In the genomic region with DNA sequence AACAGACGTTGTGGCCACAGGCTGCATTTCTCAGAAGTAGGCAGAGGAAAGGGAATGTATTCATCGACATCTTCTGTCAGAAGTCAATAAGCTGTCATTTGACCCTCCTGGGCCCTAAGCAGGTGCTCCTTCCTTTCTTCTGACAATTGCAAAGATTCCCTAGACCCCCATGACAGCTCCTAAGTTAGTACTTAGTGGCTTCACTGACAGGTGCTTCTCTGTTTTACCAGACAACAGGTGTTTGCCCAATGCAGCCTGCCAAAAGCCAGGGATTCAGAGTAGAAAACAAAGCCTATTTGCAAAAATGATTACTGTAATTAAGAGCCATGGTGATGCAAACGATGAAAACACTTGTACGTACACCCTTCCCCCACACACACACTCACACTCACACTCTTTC, we compare ENCODE assay signal across 23 cellular contexts. TPM values are rescaled to one million over a fixed set of nuclear protein-coding genes. Genes with fewer than 3 reads are reported as not detected.
DNase-seq lines count a peak whose midpoint lies in the region; ATAC-seq and TF ChIP-seq lines count a peak whose summit lies in the region.
"Had no signal": no experiment of that assay in that cellular context is flagged by ENCODE, and none has a peak within 500 bp of the region (broad histone marks: within the 10 kb centered on the region; RNA-seq: fewer than 3 reads in every experiment).

No MANE protein-coding gene starts in this region.

- no peak overlapping the region for H3K9ac ChIP-seq in IMR-90 (ENCODE audit: low read depth, low read length)

- H4K8ac ChIP-seq in IMR-90 (ENCODE audit: low read depth in 2 of 2, low read length in 2 of 2) = no peak overlapping the region

- H4K5ac ChIP-seq in IMR-90 (ENCODE audit: low read depth, low read length) = no peak overlapping the region

- no peaks in the 10 kb centered on the region for H3K36me3 ChIP-seq in IMR-90 (ENCODE audit: control insufficient read depth, insufficient read depth, low read length)
- H3K36me3 ChIP-seq: transverse colon had no signal

- H3K4me2 ChIP-seq in IMR-90 (ENCODE audit: low read depth, low read length) = no peak overlapping the region

- POLR2A ChIA-PET in IMR-90 (lab: Charles Lee; ENCODE audit: unreplicated experiment) (no interaction called here), HEK293T (lab: Yijun Ruan, JAX) (no interaction called here)

- H4K20me1 ChIP-seq in IMR-90 (ENCODE audit: insufficient read depth, low read length) = no peaks in the 10 kb centered on the region

- in situ Hi-C loops in IMR-90 (cut with MboI; ENCODE audit: low sequenced_read_pairs) = no loop called here

- no TSS peak for BruUV-seq in IMR-90 (replicated peaks; lab: Mats Ljungman, UMichigan)

- H4K91ac ChIP-seq in IMR-90 (ENCODE audit: insufficient read depth, low read depth, low read length) = no peak overlapping the region; the same call in 1 of the 2 replicates

- no CpG with 5 or more reads among the region's 4 CpGs for WGBS in IMR-90 (ENCODE audit: extremely low coverage in 2 of 2, insufficient read length in 1 of 2), 2 experiments

- peaks cover 0 to 7% of the 10 kb centered on the region in 2 experiments; a peak in 2 of 4 replicates for H3K79me1 ChIP-seq in IMR-90 (ENCODE audit: low read depth in 1 of 2, low read length in 2 of 2)

- no peaks in the 10 kb centered on the region for H3K27me3 ChIP-seq in IMR-90 (ENCODE audit: control insufficient read depth, insufficient read depth, low read length)
- H3K27me3 ChIP-seq: body of pancreas had no signal

- H2BK20ac ChIP-seq in IMR-90 (ENCODE audit: low read depth, low read length) = peak overlapping the region; percentile 20; the same call in 1 of the 2 replicates

- DNase-seq in IMR-90 (no peak), NCI-H146 (lab: John Stamatoyannopoulos, UW) (peak; percentile 94), NCI-H748 (lab: John Stamatoyannopoulos, UW; ENCODE audit: unreplicated experiment) (peak; percentile 96), glomerular visceral epithelial cell (ENCODE audit: extremely low spot score) (peak; percentile 35), HEK293T (ENCODE audit: extremely low spot score) (no peak)
- DNase-seq: activated CD4-positive, alpha-beta T cell treated with anti-CD3 and anti-CD28 coated beads for 4 hours; activated CD8-positive, alpha-beta memory T cell treated with anti-CD3 and anti-CD28 coated beads for 24 hours; activated T-cell treated with anti-CD3 and anti-CD28 coated beads, Interleukin-2, amount 50 U/mL, for 1 hour; body of pancreas; Calu3; head of caudate nucleus; kidney glomerular epithelial cell; transverse colon had no signal

- intact Hi-C loops in IMR-90 (cut with micrococcal nuclease) = no loop called here

- H3K18ac ChIP-seq in IMR-90 (ENCODE audit: low read depth, low read length) = no peak overlapping the region

- no peak overlapping the region for H2AFZ ChIP-seq in IMR-90 (replicated peaks; ENCODE audit: low read length, poor library complexity)

- H3K4me3 ChIP-seq in IMR-90 (ENCODE audit: insufficient read depth, low read depth, low read length) = no peak overlapping the region
- H3K4me3 ChIP-seq: body of pancreas, SK-N-MC, transverse colon had no signal

- TF ChIP-seq POLR2A in IMR-90 (IDR thresholded peaks at IDR 0.05; ENCODE audit: low read depth, low read length) = no peak

- no peak overlapping the region for H3K27ac ChIP-seq in IMR-90 (ENCODE audit: insufficient read depth, low read length)
- H3K27ac ChIP-seq: body of pancreas, C4-2B, HL-60, RWPE1, SK-N-MC, transverse colon had no signal

- H2BK15ac ChIP-seq in IMR-90 (ENCODE audit: low read depth, low read length) = no peak overlapping the region

- TF ChIP-seq CTCF in IMR-90 (conservative IDR thresholded peaks at IDR 0.05; ENCODE audit: low read depth, low read length) = no peak

- no peak overlapping the region for H2BK120ac ChIP-seq in IMR-90 (ENCODE audit: low read depth, low read length)

- H3K4ac ChIP-seq in IMR-90 (ENCODE audit: low read depth, low read length) = 0 out of 2 replicates have a peak overlapping the region, but pooled peaks have one; percentile 1

- H3K4me1 ChIP-seq in IMR-90 (ENCODE audit: control insufficient read depth, insufficient read depth, low read length) = peaks cover 8% of the 10 kb centered on the region
- H3K4me1 ChIP-seq: body of pancreas, transverse colon had no signal

- peaks cover 5% of the 10 kb centered on the region; the same call in 1 of the 2 replicates for H3K9me1 ChIP-seq in IMR-90 (ENCODE audit: insufficient read depth, low read length)

- dilution Hi-C loops in IMR-90 (cut with HindIII; ENCODE audit: low sequenced_read_pairs, unreplicated experiment) = no loop called here

- no peak for TF ChIP-seq RAD21 in IMR-90 (IDR thresholded peaks at IDR 0.05; ENCODE audit: low read length)

- H2BK5ac ChIP-seq in IMR-90 (ENCODE audit: low read depth, low read length, poor library complexity, severe bottlenecking) = no peak overlapping the region

- CTCF ChIA-PET in IMR-90 (lab: Yijun Ruan, JAX) = no interaction called here
- CTCF ChIA-PET in HEK293T (lab: Yijun Ruan, JAX) = interaction anchor here (0.7 kb wide), 1 partner anchor 37 kb away, joined by 3 read pairs; no protein-coding TSS in a partner anchor

- no peak overlapping the region for H2AK5ac ChIP-seq in IMR-90 (ENCODE audit: low read depth, low read length)

- H2AK9ac ChIP-seq in IMR-90 (replicated peaks; ENCODE audit: low read depth, low read length, poor library complexity) = no peak overlapping the region

- ATAC-seq in IMR-90 (ENCODE audit: low read depth) (no peak), GM19395 (IDR thresholded peaks at IDR 0.05; ENCODE audit: unreplicated experiment) (no peak), HG02981 (IDR thresholded peaks at IDR 0.05; ENCODE audit: unreplicated experiment) (no peak), GM18517 (IDR thresholded peaks at IDR 0.05; ENCODE audit: unreplicated experiment) (no peak)
- ATAC-seq: body of pancreas had no signal

- no peak overlapping the region for H3K56ac ChIP-seq in IMR-90 (ENCODE audit: extremely low read depth, insufficient read depth, low read length)

- no peaks in the 10 kb centered on the region for H3K9me3 ChIP-seq in IMR-90 (ENCODE audit: control insufficient read depth, insufficient read depth, low read length)
- H3K9me3 ChIP-seq: body of pancreas, transverse colon had no signal

- H3K23ac ChIP-seq in IMR-90 (ENCODE audit: low read depth, low read length) = no peak overlapping the region

- no peak overlapping the region for H3K14ac ChIP-seq in IMR-90 (replicated peaks; ENCODE audit: low read depth, low read length)

TF ChIP-seq in IMR-90, 13 proteins besides CTCF, POLR2A, EP300 and RAD21 (continues in another document):
- TF ChIP-seq BHLHE40 (IDR thresholded peaks at IDR 0.05; ENCODE audit: low read depth, low read length) (no peak), CHD1 (IDR thresholded peaks at IDR 0.05; ENCODE audit: low read depth, low read length) (no peak), MAZ (IDR thresholded peaks at IDR 0.05; ENCODE audit: borderline replicate concordance, low read depth, low read length) (no peak), RFX5 (IDR thresholded peaks at IDR 0.05; ENCODE audit: low read depth, low read length) (no peak), CEBPB (IDR thresholded peaks at IDR 0.05; ENCODE audit: low read depth, low read length) (no peak), ELK1 (IDR thresholded peaks at IDR 0.05; ENCODE audit: borderline replicate concordance, low read depth, low read length) (no peak)

TF ChIP-seq in HEK293T, 16 proteins besides CTCF, POLR2A, EP300 and RAD21:
- TF ChIP-seq FOXK2 (IDR thresholded peaks at IDR 0.05) = no peak
- no peak for TF ChIP-seq SP1 (IDR thresholded peaks at IDR 0.05)
- TF ChIP-seq CTBP1 (IDR thresholded peaks at IDR 0.05; ENCODE audit: borderline replicate concordance) = no peak
- no peak for TF ChIP-seq LEF1 (IDR thresholded peaks at IDR 0.05; ENCODE audit: borderline replicate concordance)
- no peak for TF ChIP-seq PKNOX1 (IDR thresholded peaks at IDR 0.05)
- TF ChIP-seq BHLHE40 (IDR thresholded peaks at IDR 0.05; ENCODE audit: borderline replicate concordance) = no peak
- TF ChIP-seq HDGF (IDR thresholded peaks at IDR 0.05; ENCODE audit: borderline replicate concordance) = no peak
- TF ChIP-seq NFRKB (IDR thresholded peaks at IDR 0.05) = no peak
- TF ChIP-seq ARNT (IDR thresholded peaks at IDR 0.05) = no peak
- TF ChIP-seq L3MBTL2 (conservative IDR thresholded peaks at IDR 0.05) = no peak
- no peak for TF ChIP-seq ELF4 (IDR thresholded peaks at IDR 0.05)
- TF ChIP-seq TARDBP (IDR thresholded peaks at IDR 0.05) = no peak
TF ChIP-seq in HEK293T: peak in this region for 0.

RNA-seq across cellular contexts. Expression of gene FGF5, which starts 7.5 kb away (rescaled TPM):
- 18.6 and 35.8 TPM in 2 replicates for total RNA-seq in IMR-90 (2012; rRNA removed)
- polyA plus RNA-seq in IMR-90 (2012; rRNA removed) = 42.1 and 77.7 TPM in 2 replicates
- polyA plus RNA-seq in IMR-90 (2012; cell fraction: cytosol; rRNA removed) = 11.3 and 17.6 TPM in 2 replicates
- polyA plus RNA-seq in IMR-90 (2012; cell fraction: nucleus; rRNA removed; ENCODE audit: low replicate concordance) = 10.5 and 16.3 TPM in 2 replicates
- total RNA-seq: body of pancreas; lung microvascular endothelial cell; NCI-H460; T-helper 2 cell treated with Interferon-gamma antibody and Interleukin-4, amounts not matched to agents 100 ng/mL and 5 ng/mL, for 36 hours had no signal

Comparison
In these comparisons a context has a peak if more than half of its experiments do, and no peak if none do; other contexts are left out.
1. DNase-seq: peak in NCI-H146 (single experiment), NCI-H748 (single experiment) and glomerular visceral epithelial cell (single experiment); none in IMR-90 (single experiment) and HEK293T (single experiment).